ENCODE assay signal across 9 cellular contexts in genomic region chr19:14544977-14545715, GRCh38. TPM values are rescaled to one million over a fixed set of nuclear protein-coding genes. Genes with fewer than 3 reads are reported as not detected.
DNase-seq lines count a peak whose midpoint lies in the region; ATAC-seq, FAIRE-seq and TF ChIP-seq lines count a peak whose summit lies in the region.
"Had no signal": no experiment of that assay in that cellular context is flagged by ENCODE, and none has a peak within 500 bp of the region (broad histone marks: within the 10 kb centered on the region; RNA-seq: fewer than 3 reads in every experiment).

No MANE protein-coding gene starts in this region.

- WGBS in pancreas, 2 donors: 45 to 66% methylated on average over 19 to 21 of the region's 21 CpGs

- H3K9me3 ChIP-seq in breast epithelium (no peaks in the 10 kb centered on the region), pancreas (no peaks in the 10 kb centered on the region)
- H3K9me3 ChIP-seq: MG63 had no signal

- no peak for TF ChIP-seq POLR2A in breast epithelium (IDR thresholded peaks at IDR 0.05)

- H3K36me3 ChIP-seq in breast epithelium: no peaks in the 10 kb centered on the region
- no peaks in the 10 kb centered on the region for H3K36me3 ChIP-seq in pancreas

- DNase-seq in NCI-H1092 treated with DMSO at 0.1 percent for 48 hours (lab: John Stamatoyannopoulos, UW) (peak; percentile 92), breast epithelium (ENCODE audit: low spot score in 2 of 2) (peak in 1 of 2 donors; percentile 75), pancreas (peak in 4 of 6 donors; percentile 41 to 83 (median 54)), GM19240 (ENCODE audit: insufficient read length, low spot score) (no peak)
- DNase-seq: activated naive CD4-positive, alpha-beta T cell treated with anti-CD3 and anti-CD28 coated beads, Interleukin-2, amount 50 U/mL, for 16 hours; MG63 had no signal

- no peaks in the 10 kb centered on the region for H3K27me3 ChIP-seq in breast epithelium
- H3K27me3 ChIP-seq in pancreas: no peaks in the 10 kb centered on the region
- H3K27me3 ChIP-seq: MG63 had no signal

- H3K4me1 ChIP-seq in breast epithelium (peaks cover 5 to 9% of the 10 kb centered on the region in 2 donors), pancreas (no peaks in the 10 kb centered on the region)

- FAIRE-seq in pancreas (lab: Jason Lieb, UNC): no peak

- intact Hi-C loops in breast epithelium (cut with DNase I; ENCODE audit: low total_unique reads): no loop called here
- intact Hi-C loops in pancreas (cut with DNase I): no loop called here

- TF ChIP-seq CTCF in breast epithelium (IDR thresholded peaks at IDR 0.05): no peak
- TF ChIP-seq CTCF in pancreas (IDR thresholded peaks at IDR 0.05): no peak

- H3K27ac ChIP-seq in breast epithelium: peak overlapping the region; percentile 67 to 74
- H3K27ac ChIP-seq in pancreas: peak overlapping the region in 1 of 4 donors; percentile 33

- H3K4me3 ChIP-seq in breast epithelium: no peak overlapping the region
- H3K4me3 ChIP-seq in pancreas: no peak overlapping the region
- H3K4me3 ChIP-seq: MG63 had no signal

- ATAC-seq in pancreas (peak; percentile 42 to 85 (median 81)), HG03159 (IDR thresholded peaks at IDR 0.05; ENCODE audit: unreplicated experiment) (no peak), GM21825 (IDR thresholded peaks at IDR 0.05; ENCODE audit: unreplicated experiment) (no peak)

RNA-seq across cellular contexts. Expression of gene TECR, which starts 15.8 kb away (rescaled TPM):
- total RNA-seq in breast epithelium (10 to 100 TPM; 36.1 to 66.9 (median 43.4) TPM), pancreas (10 to 100 TPM; 41.8 to 68.5 (median 50.8) TPM)
- polyA plus RNA-seq in pancreas: 100 to 1,000 TPM; 115 to 129 TPM

RNA-seq across cellular contexts. Expression of gene NDUFB7, which starts 26.7 kb away (rescaled TPM):
- total RNA-seq in breast epithelium: 100 to 1,000 TPM; 283 to 388 (median 299) TPM
- 10 to 100 TPM; 62.5 to 80.9 (median 71.7) TPM for total RNA-seq in pancreas
- 100 to 1,000 TPM; 247 to 270 TPM for polyA plus RNA-seq in pancreas

RNA-seq across cellular contexts. Expression of gene DNAJB1, which starts 26.9 kb away (rescaled TPM):
- total RNA-seq in breast epithelium: 100 to 1,000 TPM in 2 of 3 donors, 10 to 100 TPM in 1; 59.0 to 166 (median 102) TPM
- total RNA-seq in pancreas: 10 to 100 TPM; 22.7 to 63.0 (median 29.3) TPM
- polyA plus RNA-seq in pancreas: 10 to 100 TPM; 22.4 to 39.6 TPM

RNA-seq across cellular contexts. Expression of gene CLEC17A, which starts 37.7 kb away (rescaled TPM):
- total RNA-seq in breast epithelium (not detected), pancreas (under 1 TPM in 3 of 6 donors, not detected in 3; 0.09 to 0.15 (median 0.13) TPM)
- polyA plus RNA-seq in pancreas: under 1 TPM in 1 of 2 donors, not detected in 1; 0.11 TPM
- polyA plus RNA-seq: neural cell had no signal

RNA-seq across cellular contexts. Expression of gene GIPC1, which starts 49.2 kb away (rescaled TPM):
- total RNA-seq in breast epithelium (10 to 100 TPM; 48.8 to 79.0 (median 72.0) TPM), pancreas (10 to 100 TPM; 19.0 to 34.0 (median 22.4) TPM)
- polyA plus RNA-seq in pancreas: 10 to 100 TPM; 53.0 to 53.1 TPM

Comparison
In these comparisons a context has a peak if more than half of its experiments do, and no peak if none do; other contexts are left out.
1. ATAC-seq: peak in pancreas (4 of 4); none in HG03159 (single experiment) and GM21825 (single experiment).